Comparison of ENCODE assay signal across 13 cellular contexts in the genomic region with DNA sequence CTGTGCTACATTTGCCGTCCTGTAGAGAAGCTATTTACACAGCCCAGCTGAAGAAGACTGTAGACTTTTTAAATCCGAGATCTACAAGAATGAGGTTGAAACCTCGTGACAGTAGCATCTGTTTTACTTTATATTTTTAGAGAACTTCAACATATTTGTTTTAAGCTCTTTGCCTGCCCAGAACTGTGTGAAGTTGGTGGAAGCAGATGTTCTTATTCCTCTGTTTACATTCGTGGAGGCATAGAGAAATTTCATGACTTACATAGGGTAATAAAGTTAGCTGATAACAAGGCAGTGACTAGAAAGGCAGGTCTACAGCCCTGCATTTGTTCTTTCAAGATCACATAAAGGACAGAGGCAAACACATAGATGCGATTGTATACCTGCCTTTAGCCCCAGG. TPM values are rescaled to one million over a fixed set of nuclear protein-coding genes. Genes with fewer than 3 reads are reported as not detected.
DNase-seq lines count a peak whose midpoint lies in the region; ATAC-seq and TF ChIP-seq lines count a peak whose summit lies in the region.
"Had no signal": no experiment of that assay in that cellular context is flagged by ENCODE, and none has a peak within 500 bp of the region (broad histone marks: within the 10 kb centered on the region; RNA-seq: fewer than 3 reads in every experiment).

No MANE protein-coding gene starts in this region.

- TF ChIP-seq CTCF in VCaP (conservative IDR thresholded peaks at IDR 0.05), result no peak

- no peak for ATAC-seq in HG03108 (IDR thresholded peaks at IDR 0.05; ENCODE audit: unreplicated experiment)
- no peak for ATAC-seq in SK-N-SH treated with all-trans-retinoic acid at 6 μM for 48 hours
- ATAC-seq: activated CD8-positive, alpha-beta T cell treated with anti-CD3 and anti-CD28 coated beads for 36 hours had no signal

- H3K27ac ChIP-seq in VCaP (peak overlapping the region; percentile 80), temporal lobe (ENCODE audit: low read depth, low read length) (peak overlapping the region; percentile 59)
- H3K27ac ChIP-seq: SJCRH30 had no signal

- DNase-seq in DMS79 treated with DMSO at 0.1 percent for 48 hours (lab: John Stamatoyannopoulos, UW), result peak; percentile 40
- no peak for DNase-seq in DMS79 (lab: John Stamatoyannopoulos, UW)
- peak; percentile 63 for DNase-seq in inferior parietal cortex (ENCODE audit: extremely low spot score)
- DNase-seq in SHP77 treated with DMSO at 0.1 percent for 48 hours (lab: John Stamatoyannopoulos, UW), result no peak
- DNase-seq: activated CD8-positive, alpha-beta T cell treated with anti-CD3 and anti-CD28 coated beads for 36 hours; activated gamma-delta T cell; effector memory CD4-positive, alpha-beta T cell; posterior cingulate gyrus; SJCRH30 had no signal

TF ChIP-seq in SK-N-SH treated with all-trans-retinoic acid at 6 μM for 48 hours, 23 proteins besides CTCF, POLR2A, EP300 and RAD21:
- TF ChIP-seq ISL1 (CRISPR knock-in tag; IDR thresholded peaks at IDR 0.05) (no peak), TCF4 (CRISPR knock-in tag; IDR thresholded peaks at IDR 0.05; ENCODE audit: borderline replicate concordance) (no peak), ZFP30 (CRISPR knock-in tag; IDR thresholded peaks at IDR 0.05) (no peak), RARB (CRISPR knock-in tag; IDR thresholded peaks at IDR 0.05) (no peak), ZFP3 (CRISPR knock-in tag; IDR thresholded peaks at IDR 0.05) (no peak), SNAI2 (CRISPR knock-in tag; IDR thresholded peaks at IDR 0.05) (no peak), ZNF8 (CRISPR knock-in tag; IDR thresholded peaks at IDR 0.05) (no peak), PPARA (CRISPR knock-in tag; IDR thresholded peaks at IDR 0.05; ENCODE audit: borderline replicate concordance) (no peak), GLIS3 (CRISPR knock-in tag; IDR thresholded peaks at IDR 0.05) (no peak), ARNTL (CRISPR knock-in tag; IDR thresholded peaks at IDR 0.05; ENCODE audit: borderline replicate concordance, low read depth) (no peak), ZNF70 (CRISPR knock-in tag; IDR thresholded peaks at IDR 0.05) (no peak), TOX (CRISPR knock-in tag; IDR thresholded peaks at IDR 0.05; ENCODE audit: borderline replicate concordance) (no peak), OSR1 (CRISPR knock-in tag; IDR thresholded peaks at IDR 0.05) (no peak), ESRRG (CRISPR knock-in tag; IDR thresholded peaks at IDR 0.05) (no peak)
- TF ChIP-seq, protein P1, sequence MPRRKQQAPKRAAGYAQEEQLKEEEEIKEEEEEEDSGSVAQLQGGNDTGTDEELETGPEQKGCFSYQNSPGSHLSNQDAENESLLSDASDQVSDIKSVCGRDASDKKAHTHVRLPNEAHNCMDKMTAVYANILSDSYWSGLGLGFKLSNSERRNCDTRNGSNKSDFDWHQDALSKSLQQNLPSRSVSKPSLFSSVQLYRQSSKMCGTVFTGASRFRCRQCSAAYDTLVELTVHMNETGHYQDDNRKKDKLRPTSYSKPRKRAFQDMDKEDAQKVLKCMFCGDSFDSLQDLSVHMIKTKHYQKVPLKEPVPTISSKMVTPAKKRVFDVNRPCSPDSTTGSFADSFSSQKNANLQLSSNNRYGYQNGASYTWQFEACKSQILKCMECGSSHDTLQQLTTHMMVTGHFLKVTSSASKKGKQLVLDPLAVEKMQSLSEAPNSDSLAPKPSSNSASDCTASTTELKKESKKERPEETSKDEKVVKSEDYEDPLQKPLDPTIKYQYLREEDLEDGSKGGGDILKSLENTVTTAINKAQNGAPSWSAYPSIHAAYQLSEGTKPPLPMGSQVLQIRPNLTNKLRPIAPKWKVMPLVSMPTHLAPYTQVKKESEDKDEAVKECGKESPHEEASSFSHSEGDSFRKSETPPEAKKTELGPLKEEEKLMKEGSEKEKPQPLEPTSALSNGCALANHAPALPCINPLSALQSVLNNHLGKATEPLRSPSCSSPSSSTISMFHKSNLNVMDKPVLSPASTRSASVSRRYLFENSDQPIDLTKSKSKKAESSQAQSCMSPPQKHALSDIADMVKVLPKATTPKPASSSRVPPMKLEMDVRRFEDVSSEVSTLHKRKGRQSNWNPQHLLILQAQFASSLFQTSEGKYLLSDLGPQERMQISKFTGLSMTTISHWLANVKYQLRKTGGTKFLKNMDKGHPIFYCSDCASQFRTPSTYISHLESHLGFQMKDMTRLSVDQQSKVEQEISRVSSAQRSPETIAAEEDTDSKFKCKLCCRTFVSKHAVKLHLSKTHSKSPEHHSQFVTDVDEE (CRISPR knock-in tag; IDR thresholded peaks at IDR 0.05), result no peak
- TF ChIP-seq, protein P2, sequence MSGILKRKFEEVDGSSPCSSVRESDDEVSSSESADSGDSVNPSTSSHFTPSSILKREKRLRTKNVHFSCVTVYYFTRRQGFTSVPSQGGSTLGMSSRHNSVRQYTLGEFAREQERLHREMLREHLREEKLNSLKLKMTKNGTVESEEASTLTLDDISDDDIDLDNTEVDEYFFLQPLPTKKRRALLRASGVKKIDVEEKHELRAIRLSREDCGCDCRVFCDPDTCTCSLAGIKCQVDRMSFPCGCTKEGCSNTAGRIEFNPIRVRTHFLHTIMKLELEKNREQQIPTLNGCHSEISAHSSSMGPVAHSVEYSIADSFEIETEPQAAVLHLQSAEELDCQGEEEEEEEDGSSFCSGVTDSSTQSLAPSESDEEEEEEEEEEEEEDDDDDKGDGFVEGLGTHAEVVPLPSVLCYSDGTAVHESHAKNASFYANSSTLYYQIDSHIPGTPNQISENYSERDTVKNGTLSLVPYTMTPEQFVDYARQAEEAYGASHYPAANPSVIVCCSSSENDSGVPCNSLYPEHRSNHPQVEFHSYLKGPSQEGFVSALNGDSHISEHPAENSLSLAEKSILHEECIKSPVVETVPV (CRISPR knock-in tag; IDR thresholded peaks at IDR 0.05), result no peak

RNA-seq across cellular contexts. Expression of a gene that starts 47.0 kb away (rescaled TPM):
- total RNA-seq in temporal lobe, result 9.1 TPM

Comparison
In these comparisons a context has a peak if more than half of its experiments do, and no peak if none do; other contexts are left out.
1. DNase-seq: peak in DMS79 treated with DMSO at 0.1 percent for 48 hours (single experiment) and inferior parietal cortex (single experiment); none in DMS79 (single experiment) and SHP77 treated with DMSO at 0.1 percent for 48 hours (single experiment).